ENCODE assay signal across 9 cellular contexts in the genomic region with DNA sequence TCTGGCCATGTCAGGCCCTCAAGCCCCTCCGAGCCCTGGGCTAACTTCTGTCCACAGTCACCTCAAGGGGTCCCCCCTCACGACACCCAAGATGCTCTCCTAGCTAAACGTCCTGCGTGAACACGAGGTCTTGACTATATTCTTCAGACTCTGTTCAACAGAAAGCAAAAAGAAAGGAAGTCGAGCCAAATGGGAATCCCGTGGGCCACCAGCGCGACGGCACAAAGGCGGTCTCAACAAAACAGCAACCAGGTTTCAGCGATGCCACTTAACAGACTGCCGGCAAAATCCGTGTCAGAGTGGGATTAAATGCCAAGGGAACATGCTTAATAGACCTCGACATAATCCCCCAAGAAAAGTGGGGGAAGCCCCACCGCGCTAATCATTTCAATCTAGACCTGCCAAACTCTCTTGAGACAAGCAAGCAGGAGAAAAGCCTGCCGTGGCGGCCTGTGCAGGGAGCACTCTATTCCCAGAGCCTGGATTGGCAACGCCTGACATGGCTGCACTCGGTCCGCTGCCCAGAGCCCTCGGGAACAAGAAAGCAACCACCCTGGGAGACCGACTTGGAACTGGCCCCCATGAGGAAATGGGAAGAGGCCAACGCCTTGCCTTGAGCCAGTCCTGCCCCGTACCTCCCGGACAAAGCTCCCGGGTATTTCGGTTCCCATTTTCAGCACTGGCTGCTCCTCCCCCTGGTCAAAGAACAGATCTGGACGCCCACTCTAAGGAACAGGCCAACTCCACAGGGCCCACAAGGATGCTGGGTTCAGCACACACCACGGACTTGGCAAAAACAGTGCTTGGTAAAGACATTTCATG. TPM values are rescaled to one million over a fixed set of nuclear protein-coding genes. Genes with fewer than 3 reads are reported as not detected.
DNase-seq lines count a peak whose midpoint lies in the region; ATAC-seq and TF ChIP-seq lines count a peak whose summit lies in the region.
"Had no signal": no experiment of that assay in that cellular context is flagged by ENCODE, and none has a peak within 500 bp of the region (broad histone marks: within the 10 kb centered on the region; RNA-seq: fewer than 3 reads in every experiment).

No MANE protein-coding gene starts in this region.

- peaks cover 83% of the 10 kb centered on the region for H3K79me2 ChIP-seq in PC-9 (ENCODE audit: low read depth)

- POLR2A ChIA-PET in PC-9 (lab: Charles Lee; ENCODE audit: unreplicated experiment), result no interaction called here

- H3F3A ChIP-seq in PC-9 (ENCODE audit: insufficient read depth, low read depth), result peaks cover 48% of the 10 kb centered on the region

- no peak overlapping the region for H2AK5ac ChIP-seq in mesenchymal stem cell (ENCODE audit: low read length, severe bottlenecking)

- H3K18ac ChIP-seq in mesenchymal stem cell (ENCODE audit: low read depth in 1 of 2, low read length in 2 of 2), result no peak overlapping the region

- H2AFZ ChIP-seq in PC-9 (no peak overlapping the region), mesenchymal stem cell (ENCODE audit: low read depth, low read length) (no peak overlapping the region)

- no peak overlapping the region for H2BK120ac ChIP-seq in mesenchymal stem cell (ENCODE audit: low read depth, low read length)

- no TSS peak for BruUV-seq in PC-9 (replicated peaks; lab: Mats Ljungman, UMichigan)

- no peaks in the 10 kb centered on the region for H3K9me2 ChIP-seq in PC-9 (ENCODE audit: insufficient read depth)

- peaks cover 12% of the 10 kb centered on the region; the same call in 1 of the 2 replicates for H3K36me3 ChIP-seq in PC-9 (ENCODE audit: low read depth)
- H3K36me3 ChIP-seq in colonic mucosa, result no peaks in the 10 kb centered on the region
- H3K36me3 ChIP-seq in mesenchymal stem cell (ENCODE audit: control insufficient read depth in 1 of 2, insufficient read depth in 2 of 2, low read depth in 1 of 2, low read length in 2 of 2), result peaks cover 19 to 36% of the 10 kb centered on the region in 2 experiments

- H3K27ac ChIP-seq in PC-9 (peak overlapping the region; percentile 77), colonic mucosa (peak overlapping the region; percentile 91), mesenchymal stem cell (ENCODE audit: low read length, poor library complexity, severe bottlenecking) (no peak overlapping the region), temporal lobe (ENCODE audit: low read depth, low read length) (peak overlapping the region; percentile 54)

- no peak overlapping the region for H3K23ac ChIP-seq in mesenchymal stem cell (ENCODE audit: low read length in 2 of 2)

- WGBS in mesenchymal stem cell, result 92% methylated on average over 31 of the region's 31 CpGs

- 0 out of 2 replicates have a peak, but pooled peaks cover 2% of the 10 kb centered on the region for H4K20me1 ChIP-seq in PC-9 (ENCODE audit: insufficient read depth)

- H4K91ac ChIP-seq in mesenchymal stem cell (ENCODE audit: low read length), result no peak overlapping the region

- no peak overlapping the region for H2BK15ac ChIP-seq in mesenchymal stem cell (ENCODE audit: low read depth, poor library complexity, severe bottlenecking)

- H2BK12ac ChIP-seq in mesenchymal stem cell (ENCODE audit: low read length in 2 of 2), result no peak overlapping the region

- no peak overlapping the region for H3K4me3 ChIP-seq in PC-9
- H3K4me3 ChIP-seq in colonic mucosa, result no peak overlapping the region
- H3K4me3 ChIP-seq in mesenchymal stem cell (ENCODE audit: insufficient read depth in 1 of 2, low read depth in 1 of 2, low read length in 2 of 2), result peak overlapping the region in 1 of 2 experiments; percentile 67

- H3K9me3 ChIP-seq in PC-9 (ENCODE audit: insufficient read depth, low read depth) (no peaks in the 10 kb centered on the region), colonic mucosa (no peaks in the 10 kb centered on the region), mesenchymal stem cell (ENCODE audit: control insufficient read depth, low read length) (no peaks in the 10 kb centered on the region)

- H4K8ac ChIP-seq in mesenchymal stem cell (ENCODE audit: low read length), result peak overlapping the region; percentile 32

- TF ChIP-seq CTCF in PC-9 (conservative IDR thresholded peaks at IDR 0.05) (no peak), colonic mucosa (IDR thresholded peaks at IDR 0.05) (no peak)

- H3K14ac ChIP-seq in mesenchymal stem cell (ENCODE audit: low read length in 2 of 2), result no peak overlapping the region

- CTCF ChIA-PET in PC-9 (lab: Charles Lee), result interaction anchor here (0.6 kb wide), 1 partner anchor 72 kb away, joined by 3 read pairs; no protein-coding TSS in a partner anchor

- H3K27me3 ChIP-seq in PC-9 (ENCODE audit: insufficient read depth, low read depth) (no peaks in the 10 kb centered on the region), colonic mucosa (no peaks in the 10 kb centered on the region), mesenchymal stem cell (ENCODE audit: control insufficient read depth in 1 of 2, insufficient read depth in 1 of 2, low read length in 2 of 2) (no peaks in the 10 kb centered on the region)

- DNase-seq in PC-9 (no peak), colonic mucosa (peak; percentile 42), mesenchymal stem cell (no peak), NCI-H2107 (lab: John Stamatoyannopoulos, UW) (no peak), DMS53 treated with DMSO at 0.1 percent for 48 hours (lab: John Stamatoyannopoulos, UW; ENCODE audit: unreplicated experiment) (no peak)
- DNase-seq: stimulated activated CD4-positive, alpha-beta T cell treated with anti-CD3 and anti-CD28 coated beads, Interleukin-12 subunit alpha, Interleukin-12 subunit beta, amount 100 ng/mL, for 4 hours had no signal

- peaks cover 42% of the 10 kb centered on the region for H3K4me1 ChIP-seq in PC-9 (replicated peaks; ENCODE audit: insufficient read depth)
- H3K4me1 ChIP-seq in colonic mucosa, result peaks cover 34% of the 10 kb centered on the region
- H3K4me1 ChIP-seq in mesenchymal stem cell (ENCODE audit: control insufficient read depth, insufficient read depth, low read depth, low read length), result peaks cover 29% of the 10 kb centered on the region

- no peak overlapping the region for H2BK5ac ChIP-seq in mesenchymal stem cell (ENCODE audit: low read depth, low read length, poor library complexity, severe bottlenecking)

- H3K4ac ChIP-seq in mesenchymal stem cell (ENCODE audit: low read depth in 1 of 2, low read length in 2 of 2), result no peak overlapping the region

- peak overlapping the region; percentile 68 for H3K4me2 ChIP-seq in PC-9
- no peak overlapping the region for H3K4me2 ChIP-seq in mesenchymal stem cell (ENCODE audit: low read length, poor library complexity, severe bottlenecking)

- intact Hi-C loops in PC-9 (cut with micrococcal nuclease; ENCODE audit: unreplicated experiment), result no loop called here
- intact Hi-C loops in colonic mucosa (cut with DNase I), result no loop called here

- peaks cover 36% of the 10 kb centered on the region for H3K79me1 ChIP-seq in mesenchymal stem cell (replicated peaks; ENCODE audit: low read length, poor library complexity, severe bottlenecking)

- H3K9ac ChIP-seq in colonic mucosa (ENCODE audit: low read depth in 2 of 2, low read length in 2 of 2) (peak overlapping the region; percentile 58 to 95), mesenchymal stem cell (ENCODE audit: low read length) (peak overlapping the region; percentile 80)

- no peak for ATAC-seq in GM21576 (IDR thresholded peaks at IDR 0.05; ENCODE audit: unreplicated experiment)
- ATAC-seq: activated CD4-positive, CD25-positive, alpha-beta regulatory T cell treated with anti-CD3 and anti-CD28 coated beads, Interleukin-2, amount 50 U/mL, for 24 hours had no signal

RNA-seq across cellular contexts. Expression of a gene that starts 16.0 kb away (rescaled TPM):
- 41.6 and 51.9 TPM in 2 replicates for total RNA-seq in PC-9 (2021)
- 10 to 100 TPM; 27.2 to 62.2 TPM for total RNA-seq in colonic mucosa
- 12.6 TPM for polyA plus RNA-seq in mesenchymal stem cell (2013, experiment 1 of 2)
- polyA plus RNA-seq in mesenchymal stem cell (2013, experiment 2 of 2), result 12.7 TPM
- 14.0 TPM for total RNA-seq in temporal lobe

RNA-seq across cellular contexts. Expression of a gene that starts 33.0 kb away (rescaled TPM):
- total RNA-seq in PC-9 (2021) (133 and 148 TPM in 2 replicates), colonic mucosa (10 to 100 TPM; 64.5 to 92.0 TPM), temporal lobe (73.5 TPM)
- 133 TPM for polyA plus RNA-seq in mesenchymal stem cell (2013, experiment 1 of 2)
- 135 TPM for polyA plus RNA-seq in mesenchymal stem cell (2013, experiment 2 of 2)

RNA-seq across cellular contexts. Expression of a gene that starts 49.2 kb away (rescaled TPM):
- total RNA-seq in PC-9 (2021), result 46.3 and 76.5 TPM in 2 replicates
- total RNA-seq in colonic mucosa, result 10 to 100 TPM; 25.2 to 47.4 TPM
- polyA plus RNA-seq in mesenchymal stem cell (2013, experiment 1 of 2), result 28.2 TPM
- polyA plus RNA-seq in mesenchymal stem cell (2013, experiment 2 of 2), result 28.5 TPM
- 17.9 TPM for total RNA-seq in temporal lobe
